In the genomic region with DNA sequence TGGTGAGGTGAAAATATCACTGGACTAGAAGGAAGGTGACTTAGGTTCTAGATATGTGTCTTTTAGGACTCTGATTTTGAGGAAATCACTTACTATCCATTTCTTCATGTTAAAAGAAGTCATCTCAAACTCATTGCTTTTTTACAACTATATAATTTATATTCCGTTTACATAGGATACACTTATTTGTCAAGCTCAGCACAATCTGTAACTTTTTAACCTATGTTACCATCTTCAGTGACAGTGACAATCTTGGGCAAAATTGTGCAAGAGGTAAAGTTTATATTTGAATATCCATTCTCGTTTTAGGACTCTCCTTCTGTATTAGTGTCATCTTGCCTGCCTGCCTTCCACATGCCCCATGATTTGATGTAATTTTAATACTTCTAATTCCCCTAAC, we compare ENCODE assay signal across 35 cellular contexts.
"Had no signal": no experiment of that assay in that cellular context is flagged by ENCODE, and none has a peak within 500 bp of the region (broad histone marks: within the 10 kb centered on the region; RNA-seq: fewer than 3 reads in every experiment).

No MANE protein-coding gene starts in this region.

- H3K36me3 ChIP-seq: MG63 had no signal

- H3K9me3 ChIP-seq: MG63 had no signal

- DNase-seq: Karpas-422, Kasumi-1, MG63, MM.1S, MV-4-11, NCI-H1048, NCI-H1092, NCI-H1092 treated with DMSO at 0.1 percent for 48 hours, NCI-H1105, NCI-H1105 treated with DMSO at 0.1 percent for 48 hours, NCI-H1417, NCI-H1417 treated with DMSO at 0.1 percent for 48 hours, NCI-H1436, NCI-H1436 treated with DMSO at 0.1 percent for 48 hours, NCI-H146, NCI-H1694, NCI-H1694 treated with DMSO at 0.1 percent for 48 hours, NCI-H187, NCI-H187 treated with DMSO at 0.1 percent for 48 hours, NCI-H1930, NCI-H2029, NCI-H2029 treated with DMSO at 0.1 percent for 48 hours, NCI-H2081, NCI-H2081 treated with DMSO at 0.1 percent for 48 hours, NCI-H2107, NCI-H2171, NCI-H2171 treated with DMSO at 0.1 percent for 48 hours, NCI-H2227 treated with DMSO at 0.1 percent for 48 hours, NCI-H226, NCI-H345, NCI-H446, NCI-H446 treated with DMSO at 0.1 percent for 48 hours, NCI-H510A, NCI-H510A treated with DMSO at 0.1 percent for 48 hours, NCI-H524 had no signal

- H3K27me3 ChIP-seq: MG63 had no signal

- H3K4me3 ChIP-seq: MG63 had no signal
